In the genomic region with DNA sequence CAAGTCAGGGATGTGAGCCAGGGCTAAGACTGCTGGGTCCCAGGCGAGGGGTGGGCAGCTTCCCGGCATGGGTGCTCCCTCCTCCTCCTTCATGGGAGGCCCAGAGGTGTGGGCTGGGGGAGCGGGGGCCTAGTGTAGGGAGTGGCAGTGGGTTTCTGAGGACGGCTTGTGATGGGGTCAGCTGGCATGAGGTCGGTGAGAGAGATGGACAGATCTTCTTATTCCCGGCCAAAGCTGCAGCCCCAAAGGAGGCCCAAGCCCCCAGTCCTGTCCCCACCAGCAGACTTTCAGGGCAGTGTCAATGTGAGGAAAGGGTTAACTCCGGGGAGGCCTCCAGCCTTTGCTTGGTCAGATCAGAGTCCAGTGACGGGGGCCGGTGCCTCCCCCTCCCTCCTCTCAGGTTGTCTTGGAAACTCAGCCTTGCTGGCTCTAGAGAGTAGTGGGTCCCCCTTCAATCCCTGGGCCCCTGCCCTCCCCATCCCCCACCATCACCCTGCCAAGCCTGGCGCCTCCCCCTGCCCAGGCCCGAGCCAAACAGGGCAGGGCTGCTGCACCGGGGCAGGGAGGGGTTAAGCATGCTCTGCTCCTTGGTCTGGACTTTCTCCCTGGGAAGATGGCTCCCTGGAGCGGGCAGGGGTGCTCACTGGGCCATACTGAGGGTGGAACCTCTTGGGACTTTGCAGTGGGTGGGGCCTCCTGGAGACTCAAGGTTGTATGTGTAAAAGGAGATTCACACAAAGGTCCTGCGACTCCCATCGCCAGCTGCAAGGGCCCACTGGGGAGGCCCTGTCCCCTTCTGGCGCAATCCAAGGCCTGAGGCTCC, we compare ENCODE assay signal across 1 cellular context.
TF ChIP-seq lines count a peak whose summit lies in the region.

No MANE protein-coding gene starts in this region.

TF ChIP-seq in HepG2, 621 proteins besides CTCF, POLR2A, EP300 and RAD21 (continued from another document and continues in another):
- TF ChIP-seq ZNF646 (CRISPR knock-in tag; IDR thresholded peaks at IDR 0.05) (no peak), ZFY (CRISPR knock-in tag; IDR thresholded peaks at IDR 0.05) (peak; percentile 68), KLF12 (CRISPR knock-in tag; IDR thresholded peaks at IDR 0.05; ENCODE audit: borderline replicate concordance) (peak; percentile 91; the same call in 1 of the 2 replicates), ZNF781 (CRISPR knock-in tag; IDR thresholded peaks at IDR 0.05; ENCODE audit: borderline replicate concordance, not compliant biosample characterization) (no peak), ZSCAN22 (CRISPR knock-in tag; IDR thresholded peaks at IDR 0.05) (no peak), FOSL1 (CRISPR knock-in tag; IDR thresholded peaks at IDR 0.05; ENCODE audit: borderline replicate concordance) (no peak), ZNF678 (CRISPR knock-in tag; IDR thresholded peaks at IDR 0.05) (no peak), HNRNPH1 (optimal IDR thresholded peaks at IDR 0.05; ENCODE audit: low read depth, low read length) (no peak), ZNF513 (CRISPR knock-in tag; conservative IDR thresholded peaks at IDR 0.05) (no peak), THYN1 (CRISPR knock-in tag; IDR thresholded peaks at IDR 0.05; ENCODE audit: borderline replicate concordance, low read depth) (no peak), PHF5A (CRISPR knock-in tag; IDR thresholded peaks at IDR 0.05; ENCODE audit: low read depth, unreplicated experiment) (peak; percentile 19), RNF2 (conservative IDR thresholded peaks at IDR 0.05; ENCODE audit: low read depth) (no peak), ZNF326 (CRISPR knock-in tag; IDR thresholded peaks at IDR 0.05; ENCODE audit: borderline replicate concordance) (no peak), SNAPC2 (CRISPR knock-in tag; IDR thresholded peaks at IDR 0.05) (no peak), MED1 (CRISPR knock-in tag; IDR thresholded peaks at IDR 0.05) (peak; percentile 90), ZNF552 (CRISPR knock-in tag; IDR thresholded peaks at IDR 0.05; ENCODE audit: borderline replicate concordance) (peak; percentile 68; the same call in 1 of the 2 replicates), BRD4 (CRISPR knock-in tag; IDR thresholded peaks at IDR 0.05) (no peak), NKX3-1 (CRISPR knock-in tag; IDR thresholded peaks at IDR 0.05) (no peak; the same call in 1 of the 2 replicates), CENPX (CRISPR knock-in tag; IDR thresholded peaks at IDR 0.05) (no peak), SSRP1 (CRISPR knock-in tag; IDR thresholded peaks at IDR 0.05) (no peak; the same call in 1 of the 2 replicates), GABPB1 (CRISPR knock-in tag; IDR thresholded peaks at IDR 0.05) (peak; percentile 61), MAZ (IDR thresholded peaks at IDR 0.05; ENCODE audit: borderline replicate concordance, low read depth, low read length) (peak; percentile 94; the same call in 1 of the 2 replicates), MAZ (CRISPR knock-in tag; IDR thresholded peaks at IDR 0.05; ENCODE audit: low read depth) (peak; percentile 94), NR2C2 (CRISPR knock-in tag; IDR thresholded peaks at IDR 0.05; ENCODE audit: borderline replicate concordance) (peak; percentile 67), RFXANK (CRISPR knock-in tag; IDR thresholded peaks at IDR 0.05) (no peak), TRIM24 (CRISPR knock-in tag; IDR thresholded peaks at IDR 0.05) (no peak), ZNF577 (CRISPR knock-in tag; IDR thresholded peaks at IDR 0.05; ENCODE audit: borderline replicate concordance, low read depth) (no peak), ZNF460 (CRISPR knock-in tag; IDR thresholded peaks at IDR 0.05; ENCODE audit: borderline replicate concordance) (peak; percentile 23; the same call in 1 of the 2 replicates), SIX4 (CRISPR knock-in tag; IDR thresholded peaks at IDR 0.05) (peak; percentile 59), ZNF784 (CRISPR knock-in tag; IDR thresholded peaks at IDR 0.05; ENCODE audit: borderline replicate concordance) (peak; percentile 50; the same call in 1 of the 2 replicates), KDM3A (CRISPR knock-in tag; IDR thresholded peaks at IDR 0.05; ENCODE audit: low read depth) (peak; percentile 93; the same call in 1 of the 2 replicates), TCF7L2 (IDR thresholded peaks at IDR 0.05; ENCODE audit: low read depth, low read length) (no peak), ZNF724P (CRISPR knock-in tag; IDR thresholded peaks at IDR 0.05; ENCODE audit: borderline replicate concordance) (0 out of 2 replicates have a peak, but pooled peaks have one; percentile 55), ZKSCAN5 (CRISPR knock-in tag; IDR thresholded peaks at IDR 0.05) (peak; percentile 69; the same call in 1 of the 2 replicates), ZNF615 (CRISPR knock-in tag; IDR thresholded peaks at IDR 0.05; ENCODE audit: borderline replicate concordance) (no peak; the same call in 1 of the 2 replicates), ZNF619 (CRISPR knock-in tag; IDR thresholded peaks at IDR 0.05) (peak; percentile 93; the same call in 1 of the 2 replicates), ARNTL (CRISPR knock-in tag; IDR thresholded peaks at IDR 0.05) (peak; percentile 76), ZNF569 (CRISPR knock-in tag; IDR thresholded peaks at IDR 0.05; ENCODE audit: borderline replicate concordance) (no peak), GTF2F1 (IDR thresholded peaks at IDR 0.05; ENCODE audit: low read length) (no peak), SIX1 (CRISPR knock-in tag; IDR thresholded peaks at IDR 0.05; ENCODE audit: borderline replicate concordance) (peak; percentile 56; the same call in 1 of the 2 replicates), PRDM4 (CRISPR knock-in tag; IDR thresholded peaks at IDR 0.05; ENCODE audit: borderline replicate concordance) (no peak)
- TF ChIP-seq, protein P1, sequence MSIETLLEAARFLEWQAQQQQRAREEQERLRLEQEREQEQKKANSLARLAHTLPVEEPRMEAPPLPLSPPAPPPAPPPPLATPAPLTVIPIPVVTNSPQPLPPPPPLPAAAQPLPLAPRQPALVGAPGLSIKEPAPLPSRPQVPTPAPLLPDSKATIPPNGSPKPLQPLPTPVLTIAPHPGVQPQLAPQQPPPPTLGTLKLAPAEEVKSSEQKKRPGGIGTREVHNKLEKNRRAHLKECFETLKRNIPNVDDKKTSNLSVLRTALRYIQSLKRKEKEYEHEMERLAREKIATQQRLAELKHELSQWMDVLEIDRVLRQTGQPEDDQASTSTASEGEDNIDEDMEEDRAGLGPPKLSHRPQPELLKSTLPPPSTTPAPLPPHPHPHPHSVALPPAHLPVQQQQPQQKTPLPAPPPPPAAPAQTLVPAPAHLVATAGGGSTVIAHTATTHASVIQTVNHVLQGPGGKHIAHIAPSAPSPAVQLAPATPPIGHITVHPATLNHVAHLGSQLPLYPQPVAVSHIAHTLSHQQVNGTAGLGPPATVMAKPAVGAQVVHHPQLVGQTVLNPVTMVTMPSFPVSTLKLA (IDR thresholded peaks at IDR 0.05): no peak
- TF ChIP-seq, protein P2, sequence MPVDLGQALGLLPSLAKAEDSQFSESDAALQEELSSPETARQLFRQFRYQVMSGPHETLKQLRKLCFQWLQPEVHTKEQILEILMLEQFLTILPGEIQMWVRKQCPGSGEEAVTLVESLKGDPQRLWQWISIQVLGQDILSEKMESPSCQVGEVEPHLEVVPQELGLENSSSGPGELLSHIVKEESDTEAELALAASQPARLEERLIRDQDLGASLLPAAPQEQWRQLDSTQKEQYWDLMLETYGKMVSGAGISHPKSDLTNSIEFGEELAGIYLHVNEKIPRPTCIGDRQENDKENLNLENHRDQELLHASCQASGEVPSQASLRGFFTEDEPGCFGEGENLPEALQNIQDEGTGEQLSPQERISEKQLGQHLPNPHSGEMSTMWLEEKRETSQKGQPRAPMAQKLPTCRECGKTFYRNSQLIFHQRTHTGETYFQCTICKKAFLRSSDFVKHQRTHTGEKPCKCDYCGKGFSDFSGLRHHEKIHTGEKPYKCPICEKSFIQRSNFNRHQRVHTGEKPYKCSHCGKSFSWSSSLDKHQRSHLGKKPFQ (CRISPR knock-in tag; IDR thresholded peaks at IDR 0.05; ENCODE audit: insufficient replicate concordance): no peak
- TF ChIP-seq, protein P3, sequence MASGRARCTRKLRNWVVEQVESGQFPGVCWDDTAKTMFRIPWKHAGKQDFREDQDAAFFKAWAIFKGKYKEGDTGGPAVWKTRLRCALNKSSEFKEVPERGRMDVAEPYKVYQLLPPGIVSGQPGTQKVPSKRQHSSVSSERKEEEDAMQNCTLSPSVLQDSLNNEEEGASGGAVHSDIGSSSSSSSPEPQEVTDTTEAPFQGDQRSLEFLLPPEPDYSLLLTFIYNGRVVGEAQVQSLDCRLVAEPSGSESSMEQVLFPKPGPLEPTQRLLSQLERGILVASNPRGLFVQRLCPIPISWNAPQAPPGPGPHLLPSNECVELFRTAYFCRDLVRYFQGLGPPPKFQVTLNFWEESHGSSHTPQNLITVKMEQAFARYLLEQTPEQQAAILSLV (CRISPR knock-in tag; IDR thresholded peaks at IDR 0.05; ENCODE audit: borderline replicate concordance): 0 out of 2 replicates have a peak, but pooled peaks have one; percentile 30
